ENCODE assay signal across 21 cellular contexts in the genomic region with DNA sequence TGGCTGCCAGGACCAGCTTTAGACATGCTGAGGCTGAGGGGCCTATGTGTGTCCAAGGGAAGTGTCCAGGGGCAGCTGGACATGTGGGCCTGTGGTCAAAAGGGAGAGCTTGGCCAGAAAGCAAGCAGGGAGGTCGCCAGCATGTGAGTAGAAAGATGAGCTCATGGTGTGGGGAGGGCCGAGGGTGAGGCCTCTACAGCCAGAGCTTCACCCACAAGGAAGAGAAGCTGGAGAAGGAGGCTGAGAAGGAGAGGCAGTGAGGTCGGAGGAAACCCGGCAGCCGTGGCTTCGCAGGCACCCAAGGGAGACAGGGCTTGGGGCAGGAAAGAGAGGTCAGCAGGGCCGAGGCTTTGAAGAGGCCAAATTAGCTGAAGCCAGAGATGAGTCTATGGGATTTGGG. TPM values are rescaled to one million over a fixed set of nuclear protein-coding genes. Genes with fewer than 3 reads are reported as not detected.
"Had no signal": no experiment of that assay in that cellular context is flagged by ENCODE, and none has a peak within 500 bp of the region (broad histone marks: within the 10 kb centered on the region; RNA-seq: fewer than 3 reads in every experiment).

No MANE protein-coding gene starts in this region.

- H3K9me3 ChIP-seq: gastroesophageal sphincter, thyroid gland had no signal

- H3K36me3 ChIP-seq: gastroesophageal sphincter, thyroid gland had no signal

- ATAC-seq: activated T-helper 17 cell treated with anti-CD3 and anti-CD28 coated beads, Interleukin-2, amount 50 U/mL, for 72 hours; gastroesophageal sphincter; SK-N-SH treated with all-trans-retinoic acid at 6 μM for 48 hours; stimulated activated naive B cell treated with anti-CD40 and anti-IgM and Interleukin-4, amounts not matched to agents 10 μg/mL and 1 μg/mL and 100 μg/mL, for 72 hours had no signal

- H3K9ac ChIP-seq: parathyroid adenoma had no signal

- H3K27ac ChIP-seq: gastroesophageal sphincter, hepatocyte, parathyroid adenoma, thyroid gland had no signal

- H3K4me2 ChIP-seq: hepatocyte had no signal

- H2AFZ ChIP-seq: hepatocyte, parathyroid adenoma had no signal

- H3K27me3 ChIP-seq: thyroid gland had no signal

- H3K79me2 ChIP-seq: hepatocyte, parathyroid adenoma had no signal

- H3K4me3 ChIP-seq: gastroesophageal sphincter, hepatocyte, skin epidermis, thyroid gland had no signal

- DNase-seq: activated CD4-positive, alpha-beta T cell treated with anti-CD3 and anti-CD28 coated beads for 1 hour; activated CD4-positive, alpha-beta T cell treated with anti-CD3 and anti-CD28 coated beads, Interleukin-2, amount 50 U/mL, for 4 hours; activated naive CD4-positive, alpha-beta T cell treated with anti-CD3 and anti-CD28 coated beads, Interleukin-2, amount 50 U/mL, for 16 hours; activated T-cell treated with anti-CD3 and anti-CD28 coated beads for 4 hours; effector CD8-positive, alpha-beta T cell; islet precursor cell; stimulated activated CD4-positive, alpha-beta T cell treated with anti-CD3 and anti-CD28 coated beads, Interleukin-15, amount 100 ng/mL, for 24 hours; stimulated activated CD4-positive, alpha-beta T cell treated with anti-CD3 and anti-CD28 coated beads, Interleukin-4, amount 100 ng/mL, for 1 hour; stimulated activated naive B cell treated with anti-CD40 and anti-IgM and Interleukin-4, amounts not matched to agents 10 μg/mL and 1 μg/mL and 100 μg/mL, for 72 hours; T-helper 1 cell; T1000; thyroid gland had no signal

RNA-seq across cellular contexts. Expression of gene HSD11B2, which starts 4.0 kb away (rescaled TPM):
- total RNA-seq: fibroblast of lung had no signal

RNA-seq across cellular contexts. Expression of gene AGRP, which starts 56.4 kb away (rescaled TPM):
- total RNA-seq: activated T-helper 17 cell treated with anti-CD3 and anti-CD28 coated beads, Interleukin-2, amount 50 U/mL, for 72 hours; fibroblast of lung; gastroesophageal sphincter; liver; mesothelial cell of epicardium; thyroid gland had no signal
- polyA plus RNA-seq: fibroblast of lung had no signal
